ENCODE assay signal across 16 cellular contexts in genomic region chr9:114309096-114309495, GRCh38. TPM values are rescaled to one million over a fixed set of nuclear protein-coding genes. Genes with fewer than 3 reads are reported as not detected.
DNase-seq lines count a peak whose midpoint lies in the region; ATAC-seq, FAIRE-seq and TF ChIP-seq lines count a peak whose summit lies in the region.
"Had no signal": no experiment of that assay in that cellular context is flagged by ENCODE, and none has a peak within 500 bp of the region (broad histone marks: within the 10 kb centered on the region; RNA-seq: fewer than 3 reads in every experiment).

No MANE protein-coding gene starts in this region.

- H4K20me1 ChIP-seq in IMR-90 (ENCODE audit: insufficient read depth, low read length): no peaks in the 10 kb centered on the region
- no peaks in the 10 kb centered on the region for H4K20me1 ChIP-seq in HepG2 (ENCODE audit: insufficient read depth, low read length)
- H4K20me1 ChIP-seq: BLaER1 had no signal

- TF ChIP-seq RAD21 in IMR-90 (IDR thresholded peaks at IDR 0.05; ENCODE audit: low read length) (no peak), HepG2 (CRISPR knock-in tag; IDR thresholded peaks at IDR 0.05) (no peak)

- H2BK15ac ChIP-seq in IMR-90 (ENCODE audit: low read depth, low read length): no peak overlapping the region

- H3K79me1 ChIP-seq in IMR-90 (ENCODE audit: low read depth in 1 of 2, low read length in 2 of 2): no peaks in the 10 kb centered on the region

- H3K36me3 Mint-ChIP-seq in activated CD4-positive, alpha-beta memory T cell treated with anti-CD3 and anti-CD28 coated beads for 36 hours: no peaks in the 10 kb centered on the region

- BruUV-seq in IMR-90 (replicated peaks; lab: Mats Ljungman, UMichigan) (no TSS peak), HepG2 (replicated peaks; lab: Mats Ljungman, UMichigan) (no TSS peak)

- CTCF ChIA-PET in IMR-90 (lab: Yijun Ruan, JAX): interaction anchor here (1.4 kb wide), 1 partner anchor 201 kb away, joined by 5 read pairs; no protein-coding TSS in a partner anchor
- CTCF ChIA-PET in activated CD4-positive, alpha-beta memory T cell treated with anti-CD3 and anti-CD28 coated beads for 36 hours (lab: Charles Lee): no interaction called here
- CTCF ChIA-PET in HepG2 (lab: Yijun Ruan, JAX; ENCODE audit: low intra/inter-chr PET ratio, low total read pairs): no interaction called here

- WGBS in IMR-90 (ENCODE audit: extremely low coverage in 2 of 2, insufficient read length in 1 of 2), 2 experiments: 100% methylated on average over 1 of the region's 13 CpGs; no CpG with 5 or more reads in 1 of the 2 experiments
- 93% methylated on average over 11 of the region's 13 CpGs for WGBS in HepG2 (ENCODE audit: low lambda C conversion rate)
- 91 to 97% (median 92%) methylated on average over 8 to 13 of the region's 13 CpGs for WGBS in stomach, 5 donors

- H3K4ac ChIP-seq in IMR-90 (ENCODE audit: low read depth, low read length): no peak overlapping the region

- intact Hi-C loops in IMR-90 (cut with micrococcal nuclease) (no loop called here), HepG2 (cut with micrococcal nuclease; ENCODE audit: unreplicated experiment) (no loop called here), stomach (cut with DNase I; ENCODE audit: low total_unique reads) (no loop called here)
- intact Hi-C loops in activated CD4-positive, alpha-beta memory T cell treated with anti-CD3 and anti-CD28 coated beads for 36 hours (cut with micrococcal nuclease): no loop called here

- no peak overlapping the region for H4K91ac ChIP-seq in IMR-90 (ENCODE audit: insufficient read depth, low read depth, low read length)

- no peaks in the 10 kb centered on the region for H3K27me3 Mint-ChIP-seq in activated CD4-positive, alpha-beta memory T cell treated with anti-CD3 and anti-CD28 coated beads for 36 hours

- ATAC-seq in IMR-90 (ENCODE audit: low read depth): no peak
- no peak for ATAC-seq in HepG2

- H3K27ac ChIP-seq in IMR-90 (ENCODE audit: insufficient read depth, low read length) (no peak overlapping the region), HepG2 (ENCODE audit: extremely low read length, insufficient read depth, low read length) (no peak overlapping the region), stomach (no peak overlapping the region)
- H3K27ac ChIP-seq: BLaER1 had no signal

- no peak overlapping the region for H3K4me3 Mint-ChIP-seq in activated CD4-positive, alpha-beta memory T cell treated with anti-CD3 and anti-CD28 coated beads for 36 hours

- TF ChIP-seq EP300 in HepG2 (IDR thresholded peaks at IDR 0.05; ENCODE audit: low read depth in 2 of 2, low read length in 2 of 2): no peak
- no peak for TF ChIP-seq EP300 in HepG2 (CRISPR knock-in tag; IDR thresholded peaks at IDR 0.05; ENCODE audit: borderline replicate concordance)
- no peak for TF ChIP-seq EP300 in stomach (IDR thresholded peaks at IDR 0.05)

- H3K27me3 ChIP-seq in IMR-90 (ENCODE audit: control insufficient read depth, insufficient read depth, low read length): no peaks in the 10 kb centered on the region
- no peaks in the 10 kb centered on the region for H3K27me3 ChIP-seq in HepG2 (ENCODE audit: control insufficient read depth in 1 of 2, insufficient read depth in 2 of 2, low read length in 2 of 2)
- no peaks in the 10 kb centered on the region for H3K27me3 ChIP-seq in stomach
- H3K27me3 ChIP-seq: BLaER1 had no signal

- no peak overlapping the region for H2AK5ac ChIP-seq in IMR-90 (ENCODE audit: low read depth, low read length)

- H3K14ac ChIP-seq in IMR-90 (replicated peaks; ENCODE audit: low read depth, low read length): no peak overlapping the region

- no peak overlapping the region for H2BK20ac ChIP-seq in IMR-90 (ENCODE audit: low read depth, low read length)

- no peak overlapping the region for H2BK120ac ChIP-seq in IMR-90 (ENCODE audit: low read depth, low read length)

- DNase-seq in IMR-90 (no peak), HepG2 (ENCODE audit: low spot score) (no peak), stomach (peak; percentile 7), iPS-NIHi7 (ENCODE audit: extremely low spot score) (no peak)
- peak; percentile 3 for DNase-seq in activated CD4-positive, alpha-beta memory T cell treated with anti-CD3 and anti-CD28 coated beads for 36 hours
- no peak for DNase-seq in stimulated activated CD4-positive, alpha-beta T cell treated with anti-CD3 and anti-CD28 coated beads, Interleukin-15, amount 100 ng/mL, for 24 hours
- no peak for DNase-seq in stimulated activated CD4-positive, alpha-beta T cell treated with anti-CD3 and anti-CD28 coated beads, Interleukin-4, amount 100 ng/mL, for 4 hours
- DNase-seq: GOT3, Karpas-422, MM.1S, NCI-H1105, NCI-H1694 treated with DMSO at 0.1 percent for 48 hours, NCI-H446, Right ventricle myocardium superior had no signal

- H3K23ac ChIP-seq in IMR-90 (ENCODE audit: low read depth, low read length): no peak overlapping the region

- H3K9ac ChIP-seq in IMR-90 (ENCODE audit: low read depth, low read length): no peak overlapping the region
- no peak overlapping the region for H3K9ac ChIP-seq in HepG2 (ENCODE audit: insufficient read depth, low read depth, low read length)
- H3K9ac ChIP-seq: BLaER1 had no signal

- no peak overlapping the region for H3K56ac ChIP-seq in IMR-90 (ENCODE audit: extremely low read depth, insufficient read depth, low read length)

- H3K4me3 ChIP-seq in IMR-90 (ENCODE audit: insufficient read depth, low read depth, low read length) (no peak overlapping the region), HepG2 (replicated peaks in 1 of 3; ENCODE audit: insufficient read depth in 1 of 3, low read depth in 2 of 3, low read length in 3 of 3) (no peak overlapping the region), stomach (no peak overlapping the region)
- H3K4me3 ChIP-seq: BLaER1 had no signal

- peak overlapping the region; percentile 25 for H2AK9ac ChIP-seq in IMR-90 (replicated peaks; ENCODE audit: low read depth, low read length, poor library complexity)

- H3K79me2 ChIP-seq in HepG2 (ENCODE audit: insufficient read depth, low read length): no peaks in the 10 kb centered on the region

- H2BK5ac ChIP-seq in IMR-90 (ENCODE audit: low read depth, low read length, poor library complexity, severe bottlenecking): no peak overlapping the region

- H4K8ac ChIP-seq in IMR-90 (ENCODE audit: low read depth in 2 of 2, low read length in 2 of 2): no peak overlapping the region

- H3K27ac Mint-ChIP-seq in activated CD4-positive, alpha-beta memory T cell treated with anti-CD3 and anti-CD28 coated beads for 36 hours: no peak overlapping the region

- TF ChIP-seq POLR2A in IMR-90 (IDR thresholded peaks at IDR 0.05; ENCODE audit: low read depth, low read length): no peak
- TF ChIP-seq POLR2A in HepG2 (IDR thresholded peaks at IDR 0.05; ENCODE audit: insufficient read depth in 1 of 2, low read depth in 2 of 2, low read length in 2 of 2): no peak
- no peak for TF ChIP-seq POLR2A in stomach (IDR thresholded peaks at IDR 0.05)

- 0 out of 2 replicates have a peak, but pooled peaks cover 4% of the 10 kb centered on the region for H3K9me1 ChIP-seq in IMR-90 (ENCODE audit: insufficient read depth, low read length)

- in situ Hi-C loops in IMR-90 (cut with MboI; ENCODE audit: low sequenced_read_pairs): no loop called here
- in situ Hi-C loops in HepG2 (cut with HindIII; ENCODE audit: extremely low pct_ligation_motif_present, low pct_unique_long_range_greater_than_20kb): no loop called here

- TF ChIP-seq CTCF in IMR-90 (conservative IDR thresholded peaks at IDR 0.05; ENCODE audit: low read depth, low read length) (no peak), HepG2 (CRISPR knock-in tag; IDR thresholded peaks at IDR 0.05) (no peak), stomach (IDR thresholded peaks at IDR 0.05) (no peak)

- H3K36me3 ChIP-seq in IMR-90 (ENCODE audit: control insufficient read depth, insufficient read depth, low read length) (peaks cover 15% of the 10 kb centered on the region), HepG2 (replicated peaks in 1 of 2; ENCODE audit: control insufficient read depth in 1 of 2, insufficient read depth in 2 of 2, low read length in 2 of 2) (peaks cover 39 to 63% of the 10 kb centered on the region in 2 experiments), stomach (peaks cover 0 to 20% (median 15%) of the 10 kb centered on the region in 4 donors)

- H3K9me3 Mint-ChIP-seq in activated CD4-positive, alpha-beta memory T cell treated with anti-CD3 and anti-CD28 coated beads for 36 hours: no peaks in the 10 kb centered on the region

- H3K18ac ChIP-seq in IMR-90 (ENCODE audit: low read depth, low read length): no peak overlapping the region

- FAIRE-seq in HepG2 (lab: Jason Lieb, UNC): no peak

- H3K4me1 Mint-ChIP-seq in activated CD4-positive, alpha-beta memory T cell treated with anti-CD3 and anti-CD28 coated beads for 36 hours (ENCODE audit: low read depth): peaks cover 4% of the 10 kb centered on the region

- POLR2A ChIA-PET in IMR-90 (lab: Charles Lee; ENCODE audit: unreplicated experiment): no interaction called here
- POLR2A ChIA-PET in activated CD4-positive, alpha-beta memory T cell treated with anti-CD3 and anti-CD28 coated beads for 36 hours (lab: Charles Lee): no interaction called here
- POLR2A ChIA-PET in HepG2 (lab: Yijun Ruan, JAX): no interaction called here

- H3K4me1 ChIP-seq in IMR-90 (ENCODE audit: control insufficient read depth, insufficient read depth, low read length) (peaks cover 5% of the 10 kb centered on the region; the same call in 1 of the 2 replicates), HepG2 (ENCODE audit: insufficient read depth, low read length) (peaks cover 13% of the 10 kb centered on the region), stomach (peaks cover 0 to 8% (median 6%) of the 10 kb centered on the region in 4 donors)

- no peaks in the 10 kb centered on the region for H3K9me3 ChIP-seq in IMR-90 (ENCODE audit: control insufficient read depth, insufficient read depth, low read length)
- H3K9me3 ChIP-seq in HepG2 (ENCODE audit: low read length): no peaks in the 10 kb centered on the region
- no peaks in the 10 kb centered on the region for H3K9me3 ChIP-seq in stomach
- H3K9me3 ChIP-seq: BLaER1 had no signal

- no peak overlapping the region for H3K4me2 ChIP-seq in IMR-90 (ENCODE audit: low read depth, low read length)
- H3K4me2 ChIP-seq in HepG2 (ENCODE audit: low read depth, low read length): no peak overlapping the region
- H3K4me2 ChIP-seq: BLaER1 had no signal

- H2AFZ ChIP-seq in IMR-90 (replicated peaks; ENCODE audit: low read length, poor library complexity) (no peak overlapping the region), HepG2 (ENCODE audit: low read length) (no peak overlapping the region)

- no peak overlapping the region for H4K5ac ChIP-seq in IMR-90 (ENCODE audit: low read depth, low read length)

- dilution Hi-C loops in IMR-90 (cut with HindIII; ENCODE audit: low sequenced_read_pairs, unreplicated experiment): no loop called here

RNA-seq across cellular contexts. Expression of gene ORM1, which starts 13.8 kb away (rescaled TPM):
- total RNA-seq in IMR-90 (2012; rRNA removed): 0.18 TPM in 1 of 2 replicates, not detected in the other
- polyA plus RNA-seq in IMR-90 (2012; rRNA removed): 0.30 TPM in 1 of 2 replicates, not detected in the other
- polyA plus RNA-seq in IMR-90 (2012; cell fraction: cytosol; rRNA removed): 0.11 and 0.26 TPM in 2 replicates
- 0.11 TPM in 1 of 2 replicates, not detected in the other for polyA plus RNA-seq in IMR-90 (2012; cell fraction: nucleus; rRNA removed; ENCODE audit: low replicate concordance)
- total RNA-seq in activated CD4-positive, alpha-beta memory T cell treated with anti-CD3 and anti-CD28 coated beads for 36 hours: not detected
- total RNA-seq in HepG2 (2016; rRNA removed; fragmentation: Illumina TruSeq; extraction: Trizol): 327 and 699 TPM in 2 replicates
- total RNA-seq in HepG2 (2016; cell fraction: cytosol; rRNA removed; fragmentation: Illumina TruSeq; extraction: Trizol; ENCODE audit: low read depth): 148 and 154 TPM in 2 replicates
- total RNA-seq in HepG2 (2016; cell fraction: insoluble cytoplasmic fraction; rRNA removed; fragmentation: Illumina TruSeq; extraction: Trizol): 343 and 706 TPM in 2 replicates
- total RNA-seq in HepG2 (2016; cell fraction: membrane; rRNA removed; fragmentation: Illumina TruSeq; extraction: Trizol): 103 and 109 TPM in 2 replicates
- total RNA-seq in HepG2 (2016; cell fraction: nucleus; rRNA removed; fragmentation: Illumina TruSeq; extraction: Trizol): 507 and 557 TPM in 2 replicates
- 1,180 and 1,355 TPM in 2 replicates for polyA plus RNA-seq in HepG2 (2011; rRNA removed)
- polyA plus RNA-seq in HepG2 (2011; cell fraction: cytosol; rRNA removed): 1,385 and 1,736 TPM in 2 replicates
- 375 and 530 TPM in 2 replicates for polyA plus RNA-seq in HepG2 (2011; cell fraction: nucleus; rRNA removed)
- polyA plus RNA-seq in HepG2 (2012): 373 and 660 TPM in 2 replicates
- 188 and 210 TPM in 2 replicates for polyA plus RNA-seq in HepG2 (2016; cell fraction: cytosol; fragmentation: Illumina TruSeq; extraction: Trizol; ENCODE audit: low read depth)
- polyA plus RNA-seq in HepG2 (2016; cell fraction: insoluble cytoplasmic fraction; fragmentation: Illumina TruSeq; extraction: Trizol; ENCODE audit: low read depth): 388 and 407 TPM in 2 replicates
- polyA plus RNA-seq in HepG2 (2016; cell fraction: membrane; fragmentation: Illumina TruSeq; extraction: Trizol; ENCODE audit: low read depth): 103 and 105 TPM in 2 replicates
- polyA plus RNA-seq in HepG2 (2016; cell fraction: nucleus; fragmentation: Illumina TruSeq; extraction: Trizol; ENCODE audit: insufficient read depth, low read depth): 956 and 1,026 TPM in 2 replicates
- polyA minus RNA-seq in HepG2 (2011; rRNA and poly(A)+ RNA removed; ENCODE audit: low replicate concordance): 0.30 and 495 TPM in 2 replicates
- polyA minus RNA-seq in HepG2 (2011; cell fraction: cytosol; rRNA and poly(A)+ RNA removed): 195 and 257 TPM in 2 replicates
- 78.8 and 152 TPM in 2 replicates for polyA minus RNA-seq in HepG2 (2011; cell fraction: nucleus; rRNA and poly(A)+ RNA removed)
- total RNA-seq in stomach: 1 to 10 TPM in 2 of 5 donors, not detected in 3; 1.6 to 2.2 TPM
- 10 to 100 TPM in 1 of 3 donors, 1 to 10 TPM in 2; 2.9 to 14.8 (median 3.9) TPM for polyA plus RNA-seq in stomach
- total RNA-seq: Daoy had no signal

RNA-seq across cellular contexts. Expression of gene ORM2, which starts 20.6 kb away (rescaled TPM):
- not detected in 2 replicates for total RNA-seq in IMR-90 (2012; rRNA removed)
- not detected in 2 replicates for polyA plus RNA-seq in IMR-90 (2012; rRNA removed)
- not detected in 2 replicates for polyA plus RNA-seq in IMR-90 (2012; cell fraction: cytosol; rRNA removed)
- not detected in 2 replicates for polyA plus RNA-seq in IMR-90 (2012; cell fraction: nucleus; rRNA removed; ENCODE audit: low replicate concordance)
- total RNA-seq in activated CD4-positive, alpha-beta memory T cell treated with anti-CD3 and anti-CD28 coated beads for 36 hours: not detected
- total RNA-seq in HepG2 (2016; rRNA removed; fragmentation: Illumina TruSeq; extraction: Trizol): 283 and 565 TPM in 2 replicates
- total RNA-seq in HepG2 (2016; cell fraction: cytosol; rRNA removed; fragmentation: Illumina TruSeq; extraction: Trizol; ENCODE audit: low read depth): 120 and 126 TPM in 2 replicates
- total RNA-seq in HepG2 (2016; cell fraction: insoluble cytoplasmic fraction; rRNA removed; fragmentation: Illumina TruSeq; extraction: Trizol): 282 and 590 TPM in 2 replicates
- 75.1 and 75.6 TPM in 2 replicates for total RNA-seq in HepG2 (2016; cell fraction: membrane; rRNA removed; fragmentation: Illumina TruSeq; extraction: Trizol)
- 420 and 454 TPM in 2 replicates for total RNA-seq in HepG2 (2016; cell fraction: nucleus; rRNA removed; fragmentation: Illumina TruSeq; extraction: Trizol)
- polyA plus RNA-seq in HepG2 (2011; rRNA removed): 824 and 855 TPM in 2 replicates
- 632 and 711 TPM in 2 replicates for polyA plus RNA-seq in HepG2 (2011; cell fraction: cytosol; rRNA removed)
- 207 and 253 TPM in 2 replicates for polyA plus RNA-seq in HepG2 (2011; cell fraction: nucleus; rRNA removed)
- 237 and 362 TPM in 2 replicates for polyA plus RNA-seq in HepG2 (2012)
- 125 and 138 TPM in 2 replicates for polyA plus RNA-seq in HepG2 (2016; cell fraction: cytosol; fragmentation: Illumina TruSeq; extraction: Trizol; ENCODE audit: low read depth)
- polyA plus RNA-seq in HepG2 (2016; cell fraction: insoluble cytoplasmic fraction; fragmentation: Illumina TruSeq; extraction: Trizol; ENCODE audit: low read depth): 293 and 314 TPM in 2 replicates
- polyA plus RNA-seq in HepG2 (2016; cell fraction: membrane; fragmentation: Illumina TruSeq; extraction: Trizol; ENCODE audit: low read depth): 75.7 and 76.3 TPM in 2 replicates
- 731 and 821 TPM in 2 replicates for polyA plus RNA-seq in HepG2 (2016; cell fraction: nucleus; fragmentation: Illumina TruSeq; extraction: Trizol; ENCODE audit: insufficient read depth, low read depth)
- polyA minus RNA-seq in HepG2 (2011; rRNA and poly(A)+ RNA removed; ENCODE audit: low replicate concordance): 257 TPM in 1 of 2 replicates, not detected in the other
- 147 and 150 TPM in 2 replicates for polyA minus RNA-seq in HepG2 (2011; cell fraction: cytosol; rRNA and poly(A)+ RNA removed)
- polyA minus RNA-seq in HepG2 (2011; cell fraction: nucleus; rRNA and poly(A)+ RNA removed): 41.2 and 60.7 TPM in 2 replicates
- total RNA-seq in stomach: 1 to 10 TPM in 2 of 5 donors, not detected in 3; 1.2 to 2.0 TPM
- polyA plus RNA-seq in stomach: 10 to 100 TPM in 1 of 3 donors, 1 to 10 TPM in 1, not detected in 1; 4.9 to 17.1 TPM
- total RNA-seq: Daoy, Right ventricle myocardium superior had no signal

Comparison
In these comparisons a context has a peak if more than half of its experiments do, and no peak if none do; other contexts are left out.
1. DNase-seq: peak in activated CD4-positive, alpha-beta memory T cell treated with anti-CD3 and anti-CD28 coated beads for 36 hours (single experiment) and stomach (single experiment); none in IMR-90 (single experiment), HepG2 (single experiment), iPS-NIHi7 (single experiment), stimulated activated CD4-positive, alpha-beta T cell treated with anti-CD3 and anti-CD28 coated beads, Interleukin-15, amount 100 ng/mL, for 24 hours (single experiment) and stimulated activated CD4-positive, alpha-beta T cell treated with anti-CD3 and anti-CD28 coated beads, Interleukin-4, amount 100 ng/mL, for 4 hours (0 of 2).
2. RNA of gene ORM1, which starts 13.8 kb away (total RNA-seq): 103 to 706 TPM in HepG2; 0.18 TPM in IMR-90, not detected in activated CD4-positive, alpha-beta memory T cell treated with anti-CD3 and anti-CD28 coated beads for 36 hours and 1.6 to 2.2 TPM in stomach; every median in the first group is over 10 times any median in the second.
3. RNA of gene ORM2, which starts 20.6 kb away (total RNA-seq): 75.1 to 590 TPM in HepG2; not detected in IMR-90, not detected in activated CD4-positive, alpha-beta memory T cell treated with anti-CD3 and anti-CD28 coated beads for 36 hours and 1.2 to 2.0 TPM in stomach; every median in the first group is over 10 times any median in the second.